Comparison of ENCODE assay signal across 1 cellular context in the genomic region with DNA sequence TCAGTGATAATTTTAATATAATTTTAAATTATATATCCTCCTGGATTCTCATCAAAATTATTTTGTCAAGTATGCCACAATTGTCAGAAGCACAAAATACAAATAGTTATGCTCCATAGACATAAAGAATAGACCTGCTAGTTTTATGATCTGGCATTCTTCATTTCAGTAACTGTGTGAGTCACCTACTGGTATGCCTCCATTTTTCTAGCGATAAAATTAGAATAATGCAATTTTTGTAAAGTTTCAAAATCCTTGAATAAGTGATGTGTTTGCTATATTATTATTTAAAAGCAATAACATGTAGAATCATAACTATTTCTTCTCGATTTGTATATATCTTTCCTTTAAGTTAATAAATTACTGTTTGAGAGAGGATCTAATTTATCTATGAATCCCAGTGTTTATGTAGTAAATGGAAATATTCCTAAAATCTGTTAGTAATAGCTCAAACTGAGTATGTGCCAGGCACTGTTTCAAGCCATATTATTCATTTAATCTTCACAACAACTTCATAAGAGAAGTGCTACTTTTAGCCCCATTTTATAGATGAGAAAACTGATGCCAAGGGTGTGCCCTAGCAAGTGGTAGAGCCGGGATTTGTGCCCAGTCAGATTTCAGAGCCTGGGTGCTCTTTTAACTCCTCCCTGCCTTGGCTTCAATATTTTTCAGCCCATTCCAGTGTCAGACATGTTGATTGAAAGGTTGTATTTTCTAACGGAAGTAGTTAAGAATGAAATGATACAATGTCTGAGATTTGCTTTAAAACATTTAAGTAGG.
TF ChIP-seq lines count a peak whose summit lies in the region.

No MANE protein-coding gene starts in this region.

TF ChIP-seq in IMR-90, 13 proteins besides CTCF, POLR2A, EP300 and RAD21:
- TF ChIP-seq BHLHE40 (IDR thresholded peaks at IDR 0.05; ENCODE audit: low read depth, low read length) (no peak), NFE2L2 (IDR thresholded peaks at IDR 0.05; ENCODE audit: low read depth, low read length) (no peak), RCOR1 (IDR thresholded peaks at IDR 0.05; ENCODE audit: insufficient replicate concordance, low read length) (no peak), USF2 (IDR thresholded peaks at IDR 0.05; ENCODE audit: low read depth, low read length) (no peak), FOS (IDR thresholded peaks at IDR 0.05; ENCODE audit: low read depth, low read length) (no peak), MXI1 (IDR thresholded peaks at IDR 0.05; ENCODE audit: borderline replicate concordance, low read depth, low read length) (no peak), CHD1 (IDR thresholded peaks at IDR 0.05; ENCODE audit: low read depth, low read length) (no peak), MAZ (IDR thresholded peaks at IDR 0.05; ENCODE audit: borderline replicate concordance, low read depth, low read length) (no peak), ELK1 (IDR thresholded peaks at IDR 0.05; ENCODE audit: borderline replicate concordance, low read depth, low read length) (no peak), CEBPB (IDR thresholded peaks at IDR 0.05; ENCODE audit: low read depth, low read length) (no peak), SMC3 (IDR thresholded peaks at IDR 0.05; ENCODE audit: low read depth, low read length) (no peak), RFX5 (IDR thresholded peaks at IDR 0.05; ENCODE audit: low read depth, low read length) (no peak), MAFK (IDR thresholded peaks at IDR 0.05; ENCODE audit: low read depth, low read length) (no peak)
